26 cellular contexts compared by ENCODE assay signal in genomic region chr5:116876240-116876840, GRCh38.
"Had no signal": no experiment of that assay in that cellular context is flagged by ENCODE, and none has a peak within 500 bp of the region (broad histone marks: within the 10 kb centered on the region; RNA-seq: fewer than 3 reads in every experiment).

No MANE protein-coding gene starts in this region.

- H3K4me1 Mint-ChIP-seq: naive thymus-derived CD8-positive, alpha-beta T cell; nephron progenitor cell; stimulated activated effector memory CD8-positive, alpha-beta T cell treated with anti-CD3 and anti-CD28 coated beads, Interleukin-12 subunit alpha, Interleukin-12 subunit beta, amount 100 ng/mL, for 72 hours had no signal

- H3K27ac ChIP-seq: dorsolateral prefrontal cortex, epithelial cell of prostate, gastrocnemius medialis, prostate gland, right atrium auricular region, stomach, thyroid gland, vagina had no signal

- H3K4me1 ChIP-seq: gastrocnemius medialis, prostate gland, right atrium auricular region, stomach, vagina had no signal

- FAIRE-seq: colon, kidney had no signal

- H3K9me3 Mint-ChIP-seq: nephron progenitor cell had no signal

- H3K4me3 ChIP-seq: dorsolateral prefrontal cortex, gastrocnemius medialis, lung, prostate gland, right atrium auricular region, stomach, thyroid gland, vagina had no signal

- DNase-seq: dorsolateral prefrontal cortex; effector CD4-positive, alpha-beta T cell; gastrocnemius medialis; head of caudate nucleus; kidney; mesendoderm; midbrain; naive thymus-derived CD8-positive, alpha-beta T cell; nephron progenitor cell; nucleus accumbens; stimulated activated CD4-positive, alpha-beta T cell treated with anti-CD3 and anti-CD28 coated beads, Interleukin-2, amount 100 ng/mL, for 24 hours; stimulated activated CD4-positive, alpha-beta T cell treated with anti-CD3 and anti-CD28 coated beads, Interleukin-4, amount 100 ng/mL, for 24 hours; stimulated activated naive CD4-positive, alpha-beta T cell treated with Interleukin-2 at 50 U/mL for 16 hours; stomach; thyroid gland; trophoblast cell had no signal

- ATAC-seq: esophagus mucosa; gastrocnemius medialis; left lobe of liver; naive thymus-derived CD8-positive, alpha-beta T cell; sciatic nerve; stimulated activated effector memory CD8-positive, alpha-beta T cell treated with anti-CD3 and anti-CD28 coated beads, Interleukin-12 subunit alpha, Interleukin-12 subunit beta, amount 100 ng/mL, for 72 hours had no signal

- H3K4me3 Mint-ChIP-seq: naive thymus-derived CD8-positive, alpha-beta T cell; nephron progenitor cell; stimulated activated effector memory CD8-positive, alpha-beta T cell treated with anti-CD3 and anti-CD28 coated beads, Interleukin-12 subunit alpha, Interleukin-12 subunit beta, amount 100 ng/mL, for 72 hours had no signal

- H3K36me3 Mint-ChIP-seq: naive thymus-derived CD8-positive, alpha-beta T cell; stimulated activated effector memory CD8-positive, alpha-beta T cell treated with anti-CD3 and anti-CD28 coated beads, Interleukin-12 subunit alpha, Interleukin-12 subunit beta, amount 100 ng/mL, for 72 hours had no signal

- H3K9me3 ChIP-seq: gastrocnemius medialis, prostate gland, right atrium auricular region, thyroid gland, vagina had no signal

- H3K27me3 ChIP-seq: dorsolateral prefrontal cortex, gastrocnemius medialis, right atrium auricular region, stomach, thyroid gland, vagina had no signal

- H3K36me3 ChIP-seq: gastrocnemius medialis, prostate gland, right atrium auricular region, stomach, thyroid gland, vagina had no signal

- H3K27ac Mint-ChIP-seq: naive thymus-derived CD8-positive, alpha-beta T cell; nephron progenitor cell; stimulated activated effector memory CD8-positive, alpha-beta T cell treated with anti-CD3 and anti-CD28 coated beads, Interleukin-12 subunit alpha, Interleukin-12 subunit beta, amount 100 ng/mL, for 72 hours had no signal
